ENCODE assay signal across 1 cellular context in genomic region chr1:225736651-225737097, GRCh38.
TF ChIP-seq lines count a peak whose summit lies in the region.

No MANE protein-coding gene starts in this region.

TF ChIP-seq in HepG2, 621 proteins besides CTCF, POLR2A, EP300 and RAD21:
- TF ChIP-seq THAP8 (CRISPR knock-in tag; IDR thresholded peaks at IDR 0.05; ENCODE audit: borderline replicate concordance) (no peak), CCAR2 (optimal IDR thresholded peaks at IDR 0.05; ENCODE audit: low read depth, low read length) (no peak), ZNF562 (CRISPR knock-in tag; IDR thresholded peaks at IDR 0.05; ENCODE audit: borderline replicate concordance) (no peak), RERE (CRISPR knock-in tag; IDR thresholded peaks at IDR 0.05; ENCODE audit: low read depth) (no peak), PATZ1 (CRISPR knock-in tag; IDR thresholded peaks at IDR 0.05) (peak; percentile 16; the same call in 1 of the 2 replicates), TMF1 (CRISPR knock-in tag; IDR thresholded peaks at IDR 0.05; ENCODE audit: low read depth) (no peak)
- TF ChIP-seq, protein P1, sequence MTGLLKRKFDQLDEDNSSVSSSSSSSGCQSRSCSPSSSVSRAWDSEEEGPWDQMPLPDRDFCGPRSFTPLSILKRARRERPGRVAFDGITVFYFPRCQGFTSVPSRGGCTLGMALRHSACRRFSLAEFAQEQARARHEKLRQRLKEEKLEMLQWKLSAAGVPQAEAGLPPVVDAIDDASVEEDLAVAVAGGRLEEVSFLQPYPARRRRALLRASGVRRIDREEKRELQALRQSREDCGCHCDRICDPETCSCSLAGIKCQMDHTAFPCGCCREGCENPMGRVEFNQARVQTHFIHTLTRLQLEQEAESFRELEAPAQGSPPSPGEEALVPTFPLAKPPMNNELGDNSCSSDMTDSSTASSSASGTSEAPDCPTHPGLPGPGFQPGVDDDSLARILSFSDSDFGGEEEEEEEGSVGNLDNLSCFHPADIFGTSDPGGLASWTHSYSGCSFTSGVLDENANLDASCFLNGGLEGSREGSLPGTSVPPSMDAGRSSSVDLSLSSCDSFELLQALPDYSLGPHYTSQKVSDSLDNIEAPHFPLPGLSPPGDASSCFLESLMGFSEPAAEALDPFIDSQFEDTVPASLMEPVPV (CRISPR knock-in tag; IDR thresholded peaks at IDR 0.05) = no peak
